8 cellular contexts compared by ENCODE assay signal in genomic region chr12:53180270-53180930, GRCh38. TPM values are rescaled to one million over a fixed set of nuclear protein-coding genes. Genes with fewer than 3 reads are reported as not detected.
A peak's percentile ranks its signal among the peaks of the same experiment; 100 is the strongest.
DNase-seq lines count a peak whose midpoint lies in the region; ATAC-seq, FAIRE-seq and TF ChIP-seq lines count a peak whose summit lies in the region.

TSS of gene CSAD (minus strand) at chr12:53180925. CDS start at chr12:53173470, 7,455 bp downstream.
TSS of gene ZNF740 (plus strand) at chr12:53180722. CDS start at chr12:53181984, 1,262 bp downstream.

- H3K27ac ChIP-seq in adipose tissue (ENCODE audit: low read depth, low read length) (peak within 1 kb of the TSS; percentile 72), heart right ventricle (peak within 1 kb of the TSS; percentile 84 to 97 (median 94))

- CTCF ChIA-PET in T-cell (lab: Charles Lee), result interaction anchor here in 1 of 2 donors (0.6 to 3.1 kb wide), 10 partner anchors 10 to 199 kb away, joined by 3 to 11 read pairs (median 4); partner anchors contain the start of genes AAAS, ESPL1, ITGB7 and MYG1

- peaks cover 30% of the 10 kb centered on the region for H3K36me3 Mint-ChIP-seq in T-cell
- H3K36me3 Mint-ChIP-seq in type B pancreatic cell, result peaks cover 32% of the 10 kb centered on the region

- no peaks in the 10 kb centered on the region for H3K9me3 ChIP-seq in heart right ventricle

- H3K4me3 Mint-ChIP-seq in T-cell (peak within 1 kb of the TSS; percentile 89 to 97 (median 91)), type B pancreatic cell (peak within 1 kb of the TSS; percentile 94)

- TF ChIP-seq CTCF in heart right ventricle (IDR thresholded peaks at IDR 0.05) (no peak), type B pancreatic cell (conservative IDR thresholded peaks at IDR 0.05) (no peak)

- peak; percentile 83 for TF ChIP-seq POLR2A in GM12892 (IDR thresholded peaks at IDR 0.05; ENCODE audit: low read depth, low read length)

- intact Hi-C loops in heart right ventricle (cut with DNase I) (no loop called here), posterior cingulate gyrus (cut with DNase I) (loop anchor here (5.0 kb wide), 1 partner anchor 113 kb away; no protein-coding TSS in a partner anchor)

- DNase-seq in GM12892 (ENCODE audit: insufficient read length) (peak; percentile 98), NCI-H146 (lab: John Stamatoyannopoulos, UW) (peak; percentile 99), T-cell (peak; percentile 91 to 99 (median 97)), heart right ventricle (peak; percentile 98 to 99), posterior cingulate gyrus (peak; percentile 97 to 100 (median 98)), type B pancreatic cell (ENCODE audit: extremely low spot score, unreplicated experiment) (peak; percentile 98)

- H3K9me3 Mint-ChIP-seq in T-cell (no peaks in the 10 kb centered on the region), type B pancreatic cell (no peaks in the 10 kb centered on the region)

- H3K27ac Mint-ChIP-seq in T-cell (peak within 1 kb of the TSS; percentile 96 to 98), type B pancreatic cell (peak within 1 kb of the TSS; percentile 98)

- 0 to 1% (median 0%) methylated on average over 61 to 67 of the region's 67 CpGs for WGBS in adipose tissue, 3 donors
- WGBS in heart right ventricle, 2 donors, result 0% methylated on average over 61 to 66 of the region's 67 CpGs

- H3K4me1 ChIP-seq in heart right ventricle, result peaks cover 18 to 52% (median 45%) of the 10 kb centered on the region in 9 donors

- H3K27me3 Mint-ChIP-seq in T-cell (no peaks in the 10 kb centered on the region), type B pancreatic cell (no peaks in the 10 kb centered on the region)

- H3K36me3 ChIP-seq in heart right ventricle, result peaks cover 0 to 38% (median 21%) of the 10 kb centered on the region in 9 donors

- POLR2A ChIA-PET in T-cell (lab: Charles Lee), result interaction anchor here (0.5 to 1.4 kb wide), 8 partner anchors 18 to 199 kb away, joined by 3 to 7 read pairs (median 4); partner anchors contain the start of gene PFDN5 (in 1 of the 2)

- H3K4me1 Mint-ChIP-seq in T-cell, result peaks cover 53 to 59% (median 56%) of the 10 kb centered on the region in 3 donors
- H3K4me1 Mint-ChIP-seq in type B pancreatic cell (ENCODE audit: unreplicated experiment), result peaks cover 49% of the 10 kb centered on the region

- peak within 1 kb of the TSS; percentile 43 to 88 (median 78) for H3K4me3 ChIP-seq in heart right ventricle

- ATAC-seq in HG02852 (IDR thresholded peaks at IDR 0.05; ENCODE audit: unreplicated experiment), result peak; percentile 93
- peak; percentile 94 to 97 (median 96) for ATAC-seq in T-cell (replicated peaks in 1 of 4)
- peak; percentile 98 to 99 (median 99) for ATAC-seq in heart right ventricle

- H3K27me3 ChIP-seq in heart right ventricle, result no peaks in the 10 kb centered on the region

- peak; percentile 97 for FAIRE-seq in GM12892 (lab: Jason Lieb, UNC)

RNA-seq across cellular contexts. Expression of gene CSAD, which starts in this region (rescaled TPM):
- 14.2 TPM for polyA plus RNA-seq in GM12892 (2012; ENCODE audit: missing spikeins)
- total RNA-seq in T-cell (10 to 100 TPM; 48.6 to 69.6 (median 62.3) TPM), heart right ventricle (10 to 100 TPM in 3 of 10 donors, 1 to 10 TPM in 7; 8.3 to 15.1 (median 9.5) TPM), type B pancreatic cell (ENCODE audit: low replicate concordance) (30.6 and 49.3 TPM in 2 replicates)
- polyA plus RNA-seq in adipose tissue (100 to 1,000 TPM in 1 of 3 donors, 10 to 100 TPM in 2; 36.3 to 167 (median 91.0) TPM), heart right ventricle (10 to 100 TPM in 1 of 2 donors, 1 to 10 TPM in 1; 8.0 to 76.4 TPM)

RNA-seq across cellular contexts. Expression of gene ZNF740, which starts in this region (rescaled TPM):
- 13.7 TPM for polyA plus RNA-seq in GM12892 (2012; ENCODE audit: missing spikeins)
- 10 to 100 TPM; 36.4 to 94.2 (median 83.9) TPM for total RNA-seq in T-cell
- polyA plus RNA-seq in adipose tissue, result 1 to 10 TPM; 6.3 to 9.2 (median 9.1) TPM
- total RNA-seq in heart right ventricle, result 10 to 100 TPM; 13.8 to 28.9 (median 20.4) TPM
- 1 to 10 TPM; 2.7 to 8.2 TPM for polyA plus RNA-seq in heart right ventricle
- total RNA-seq in type B pancreatic cell (ENCODE audit: low replicate concordance), result 49.2 and 72.2 TPM in 2 replicates

Comparison
In these comparisons a context has a peak if more than half of its experiments do, and no peak if none do; other contexts are left out.
1. Peak in every context shown above with its lines: DNase-seq, ATAC-seq, H3K4me3 ChIP-seq and H3K27ac ChIP-seq.